Comparison of ENCODE assay signal across 34 cellular contexts in the genomic region with DNA sequence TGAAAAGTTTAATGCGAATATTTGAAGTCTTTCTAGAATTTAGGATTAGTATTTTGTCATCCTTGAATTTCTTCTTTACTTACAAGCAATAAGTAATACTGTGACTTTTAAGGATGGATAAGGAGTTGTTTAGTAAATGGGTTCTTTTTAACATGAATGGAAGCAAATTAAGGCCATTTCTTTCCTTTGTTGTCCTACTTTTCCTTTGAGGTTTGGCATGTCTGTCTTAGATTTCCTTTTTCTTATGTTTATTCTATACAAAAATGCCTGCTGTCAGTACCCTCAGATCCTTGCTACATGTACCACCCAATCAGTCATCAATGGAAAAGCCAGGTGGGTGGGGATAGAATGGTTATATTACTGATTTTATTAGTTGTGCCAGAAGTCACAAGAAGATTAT.
"Had no signal": no experiment of that assay in that cellular context is flagged by ENCODE, and none has a peak within 500 bp of the region (broad histone marks: within the 10 kb centered on the region; RNA-seq: fewer than 3 reads in every experiment).

No MANE protein-coding gene starts in this region.

- H3K27me3 ChIP-seq: MG63 had no signal

- H3K9me3 ChIP-seq: MG63 had no signal

- H3K4me3 ChIP-seq: MG63 had no signal

- DNase-seq: Karpas-422, Kasumi-1, MG63, MM.1S, MV-4-11, NCI-H1048, NCI-H1092, NCI-H1092 treated with DMSO at 0.1 percent for 48 hours, NCI-H1105, NCI-H1105 treated with DMSO at 0.1 percent for 48 hours, NCI-H1417, NCI-H1417 treated with DMSO at 0.1 percent for 48 hours, NCI-H1436, NCI-H1436 treated with DMSO at 0.1 percent for 48 hours, NCI-H146, NCI-H1694, NCI-H1694 treated with DMSO at 0.1 percent for 48 hours, NCI-H187, NCI-H187 treated with DMSO at 0.1 percent for 48 hours, NCI-H1930, NCI-H2029, NCI-H2029 treated with DMSO at 0.1 percent for 48 hours, NCI-H2081, NCI-H2081 treated with DMSO at 0.1 percent for 48 hours, NCI-H2107, NCI-H2171, NCI-H2171 treated with DMSO at 0.1 percent for 48 hours, NCI-H2227 treated with DMSO at 0.1 percent for 48 hours, NCI-H226, NCI-H345, NCI-H446, NCI-H446 treated with DMSO at 0.1 percent for 48 hours, NCI-H510A, NCI-H510A treated with DMSO at 0.1 percent for 48 hours had no signal
